8 cellular contexts compared by ENCODE assay signal in genomic region chr16:3099732-3100499, GRCh38. TPM values are rescaled to one million over a fixed set of nuclear protein-coding genes. Genes with fewer than 3 reads are reported as not detected.
DNase-seq lines count a peak whose midpoint lies in the region; ATAC-seq, FAIRE-seq and TF ChIP-seq lines count a peak whose summit lies in the region.

No MANE protein-coding gene starts in this region.

- H3K9ac ChIP-seq in DND-41 (ENCODE audit: low read depth, low read length), result no peak overlapping the region
- H3K9ac ChIP-seq in keratinocyte (ENCODE audit: control insufficient read depth, extremely low read depth, insufficient read depth, low read length), result no peak overlapping the region

- no peak overlapping the region for H3K4me3 ChIP-seq in DND-41 (ENCODE audit: low read depth in 1 of 2, low read length in 2 of 2)
- H3K4me3 ChIP-seq in keratinocyte (ENCODE audit: control insufficient read depth in 2 of 3, extremely low read depth in 1 of 3, insufficient read depth in 2 of 3, low read depth in 1 of 3, low read length in 3 of 3), result peak overlapping the region in 1 of 3 experiments; percentile 6

- H2AFZ ChIP-seq in DND-41 (ENCODE audit: low read depth, low read length) (no peak overlapping the region), keratinocyte (ENCODE audit: control insufficient read depth, low read length) (peak overlapping the region; percentile 87)

- DNase-seq in DND-41, result peak; percentile 68
- peak; percentile 96 for DNase-seq in NCI-H2171 (lab: John Stamatoyannopoulos, UW)
- peak in 31 of 61 donors; percentile 5 to 50 (median 28) for DNase-seq in caudate nucleus (lab: John Stamatoyannopoulos, UW)
- DNase-seq in keratinocyte (ENCODE audit: low read depth, low spot score), result peak; percentile 73
- DNase-seq in stimulated activated CD4-positive, alpha-beta T cell treated with anti-CD3 and anti-CD28 coated beads, Interleukin-1b, Interleukin-23, amount 100 ng/mL, for 24 hours (ENCODE audit: low read depth in 4 of 4, low spot score in 1 of 4), result peak; percentile 80 to 96 (median 91)
- no peak for DNase-seq in NCI-H1694 treated with DMSO at 0.1 percent for 48 hours (lab: John Stamatoyannopoulos, UW)

- peak; percentile 36; the same call in 1 of the 3 replicates for ATAC-seq in DND-41 (ENCODE audit: insufficient read depth, low read depth)
- ATAC-seq in HG02642 (IDR thresholded peaks at IDR 0.05; ENCODE audit: poor library complexity, unreplicated experiment), result peak; percentile 66
- ATAC-seq in activated CD4-positive, CD25-positive, alpha-beta regulatory T cell treated with anti-CD3 and anti-CD28 coated beads, Interleukin-2, amount 50 U/mL, for 24 hours, result peak; percentile 86 to 87

- H3K4me2 ChIP-seq in DND-41 (ENCODE audit: insufficient read depth, low read length) (no peak overlapping the region), keratinocyte (ENCODE audit: control insufficient read depth, extremely low read depth, insufficient read depth, low read depth, low read length) (peak overlapping the region; percentile 85)

- H3K27ac ChIP-seq in DND-41 (ENCODE audit: low read length) (no peak overlapping the region), caudate nucleus (ENCODE audit: low read depth, low read length) (no peak overlapping the region), keratinocyte (ENCODE audit: control insufficient read depth, insufficient read depth, low read length) (no peak overlapping the region)

- H3K9me1 ChIP-seq in keratinocyte (ENCODE audit: control insufficient read depth, extremely low read depth, insufficient read depth, low read length), result no peaks in the 10 kb centered on the region

- H3K36me3 ChIP-seq in DND-41 (ENCODE audit: insufficient read depth, low read length), result no peaks in the 10 kb centered on the region
- no peaks in the 10 kb centered on the region for H3K36me3 ChIP-seq in keratinocyte (ENCODE audit: control insufficient read depth in 2 of 2, extremely low read depth in 1 of 2, insufficient read depth in 2 of 2, low read length in 2 of 2)

- H3K9me3 ChIP-seq in DND-41 (ENCODE audit: insufficient read depth, low read length, severe bottlenecking), result no peaks in the 10 kb centered on the region
- H3K9me3 ChIP-seq in keratinocyte (ENCODE audit: control insufficient read depth, low read depth, low read length), result no peaks in the 10 kb centered on the region

- H4K20me1 ChIP-seq in DND-41 (ENCODE audit: insufficient read depth, low read length), result no peaks in the 10 kb centered on the region
- no peaks in the 10 kb centered on the region for H4K20me1 ChIP-seq in keratinocyte (ENCODE audit: control insufficient read depth, extremely low read depth, insufficient read depth, low read length)

- no peak for FAIRE-seq in keratinocyte (lab: Jason Lieb, UNC)

- no peaks in the 10 kb centered on the region for H3K79me2 ChIP-seq in DND-41 (ENCODE audit: insufficient read depth, low read length)
- no peaks in the 10 kb centered on the region for H3K79me2 ChIP-seq in keratinocyte (ENCODE audit: control insufficient read depth, insufficient read depth, low read length)

- H3K4me1 ChIP-seq in DND-41 (ENCODE audit: insufficient read depth, low read length) (peaks cover 6% of the 10 kb centered on the region), keratinocyte (ENCODE audit: control insufficient read depth, extremely low read depth, insufficient read depth, low read length) (peaks cover 11% of the 10 kb centered on the region)

- dilution Hi-C loops in keratinocyte (cut with MboI; ENCODE audit: extremely low pct_ligation_motif_present, low sequenced_read_pairs), result no loop called here

- H3K27me3 ChIP-seq in DND-41 (ENCODE audit: insufficient read depth, low read length, poor library complexity) (no peaks in the 10 kb centered on the region), keratinocyte (ENCODE audit: control insufficient read depth, extremely low read depth, insufficient read depth, low read length) (no peaks in the 10 kb centered on the region)

- no peak for TF ChIP-seq CTCF in DND-41 (IDR thresholded peaks at IDR 0.05; ENCODE audit: borderline replicate concordance, extremely low read depth, low read length, poor library complexity, severe bottlenecking)
- no peak for TF ChIP-seq CTCF in keratinocyte (optimal IDR thresholded peaks at IDR 0.05 in 1 of 3, IDR thresholded peaks at IDR 0.05 in 1 of 3, conservative IDR thresholded peaks at IDR 0.05 in 1 of 3; ENCODE audit: extremely low read depth in 1 of 3, insufficient read depth in 2 of 3, low read length in 3 of 3)

RNA-seq across cellular contexts. Expression of gene ZSCAN10, which starts 0.8 kb away (rescaled TPM):
- not detected in 3 replicates for polyA plus RNA-seq in keratinocyte
- polyA plus RNA-seq in keratinocyte (2011; ENCODE audit: low read depth), result not detected
- not detected in 2 replicates for polyA plus RNA-seq in keratinocyte (2011; cell fraction: cytosol; rRNA removed)
- polyA plus RNA-seq in keratinocyte (2011; cell fraction: nucleus; rRNA removed), result not detected in 2 replicates
- not detected in 2 replicates for polyA plus RNA-seq in keratinocyte (2012; ENCODE audit: low replicate concordance)
- polyA minus RNA-seq in keratinocyte, result not detected in 3 replicates
- polyA minus RNA-seq in keratinocyte (2011; cell fraction: cytosol; rRNA and poly(A)+ RNA removed), result not detected
- not detected in 2 replicates for polyA minus RNA-seq in keratinocyte (2011; cell fraction: nucleus; rRNA and poly(A)+ RNA removed)

RNA-seq across cellular contexts. Expression of gene ZNF205, which starts 12.5 kb away (rescaled TPM):
- 6.0 to 8.7 TPM (median 8.1 TPM) in 3 replicates for polyA plus RNA-seq in keratinocyte
- polyA plus RNA-seq in keratinocyte (2011; ENCODE audit: low read depth), result 5.8 TPM
- polyA plus RNA-seq in keratinocyte (2011; cell fraction: cytosol; rRNA removed), result 5.4 and 14.2 TPM in 2 replicates
- polyA plus RNA-seq in keratinocyte (2011; cell fraction: nucleus; rRNA removed), result 10.3 and 13.3 TPM in 2 replicates
- 6.9 and 10.2 TPM in 2 replicates for polyA plus RNA-seq in keratinocyte (2012; ENCODE audit: low replicate concordance)
- polyA minus RNA-seq in keratinocyte, result 2.6 to 4.1 TPM (median 4.0 TPM) in 3 replicates
- polyA minus RNA-seq in keratinocyte (2011; cell fraction: cytosol; rRNA and poly(A)+ RNA removed), result 16.9 TPM
- 6.2 and 8.1 TPM in 2 replicates for polyA minus RNA-seq in keratinocyte (2011; cell fraction: nucleus; rRNA and poly(A)+ RNA removed)

RNA-seq across cellular contexts. Expression of gene IL32, which starts 34.5 kb away (rescaled TPM):
- polyA plus RNA-seq in keratinocyte, result 0.28 to 0.67 TPM (median 0.31 TPM) in 3 replicates
- 3.2 TPM for polyA plus RNA-seq in keratinocyte (2011; ENCODE audit: low read depth)
- polyA plus RNA-seq in keratinocyte (2011; cell fraction: cytosol; rRNA removed), result 1.0 and 1.5 TPM in 2 replicates
- 0.81 and 0.87 TPM in 2 replicates for polyA plus RNA-seq in keratinocyte (2011; cell fraction: nucleus; rRNA removed)
- polyA plus RNA-seq in keratinocyte (2012; ENCODE audit: low replicate concordance), result 0.40 and 2.2 TPM in 2 replicates
- polyA minus RNA-seq in keratinocyte, result 0.74 TPM in 1 of 3 replicates, not detected in the others
- not detected for polyA minus RNA-seq in keratinocyte (2011; cell fraction: cytosol; rRNA and poly(A)+ RNA removed)
- polyA minus RNA-seq in keratinocyte (2011; cell fraction: nucleus; rRNA and poly(A)+ RNA removed), result 0.93 TPM in 1 of 2 replicates, not detected in the other

RNA-seq across cellular contexts. Expression of gene ZNF213, which starts 34.9 kb away (rescaled TPM):
- polyA plus RNA-seq in keratinocyte, result 0.51 to 1.1 TPM (median 0.62 TPM) in 3 replicates
- polyA plus RNA-seq in keratinocyte (2011; ENCODE audit: low read depth), result 1.5 TPM
- 0.77 and 2.4 TPM in 2 replicates for polyA plus RNA-seq in keratinocyte (2011; cell fraction: cytosol; rRNA removed)
- polyA plus RNA-seq in keratinocyte (2011; cell fraction: nucleus; rRNA removed), result 1.4 and 2.0 TPM in 2 replicates
- 6.4 and 6.6 TPM in 2 replicates for polyA plus RNA-seq in keratinocyte (2012; ENCODE audit: low replicate concordance)
- polyA minus RNA-seq in keratinocyte, result 1.2 to 4.8 TPM (median 1.5 TPM) in 3 replicates
- 7.5 TPM for polyA minus RNA-seq in keratinocyte (2011; cell fraction: cytosol; rRNA and poly(A)+ RNA removed)
- polyA minus RNA-seq in keratinocyte (2011; cell fraction: nucleus; rRNA and poly(A)+ RNA removed), result 2.0 and 2.6 TPM in 2 replicates

RNA-seq across cellular contexts. Expression of gene MMP25, which starts 53.6 kb away (rescaled TPM):
- 0.09 to 0.17 TPM (median 0.17 TPM) in 3 replicates for polyA plus RNA-seq in keratinocyte
- 0.19 TPM for polyA plus RNA-seq in keratinocyte (2011; ENCODE audit: low read depth)
- 0.13 and 0.22 TPM in 2 replicates for polyA plus RNA-seq in keratinocyte (2011; cell fraction: cytosol; rRNA removed)
- 0.50 and 0.56 TPM in 2 replicates for polyA plus RNA-seq in keratinocyte (2011; cell fraction: nucleus; rRNA removed)
- 0.39 and 0.73 TPM in 2 replicates for polyA plus RNA-seq in keratinocyte (2012; ENCODE audit: low replicate concordance)
- 0.20 to 0.29 TPM in 2 of 3 replicates, not detected in the other for polyA minus RNA-seq in keratinocyte
- polyA minus RNA-seq in keratinocyte (2011; cell fraction: cytosol; rRNA and poly(A)+ RNA removed), result 0.96 TPM
- 0.11 TPM in 1 of 2 replicates, not detected in the other for polyA minus RNA-seq in keratinocyte (2011; cell fraction: nucleus; rRNA and poly(A)+ RNA removed)

Comparison
In these comparisons a context has a peak if more than half of its experiments do, and no peak if none do; other contexts are left out.
1. ATAC-seq: peak in every context shown above with its lines; median percentile 86 in activated CD4-positive, CD25-positive, alpha-beta regulatory T cell treated with anti-CD3 and anti-CD28 coated beads, Interleukin-2, amount 50 U/mL, for 24 hours; 66 in HG02642; 36 in DND-41.